In genomic region chr19:1254081-1254527, GRCh38 we compare ENCODE assay signal across 9 cellular contexts. TPM values are rescaled to one million over a fixed set of nuclear protein-coding genes. Genes with fewer than 3 reads are reported as not detected.
A peak's percentile ranks its signal among the peaks of the same experiment; 100 is the strongest.
DNase-seq lines count a peak whose midpoint lies in the region; ATAC-seq and TF ChIP-seq lines count a peak whose summit lies in the region.
"Had no signal": no experiment of that assay in that cellular context is flagged by ENCODE, and none has a peak within 500 bp of the region (broad histone marks: within the 10 kb centered on the region; RNA-seq: fewer than 3 reads in every experiment).

No MANE protein-coding gene starts in this region.

- H3K4me3 ChIP-seq in HCT116 (replicated peaks in 1 of 2; ENCODE audit: low read depth in 1 of 2, low read length in 2 of 2) = no peak overlapping the region

- RAD21 ChIA-PET in HCT116 (lab: Charles Lee; ENCODE audit: low non-redundant PET in 1 of 2, low total read pairs in 2 of 2, uncharacterized antibody in 2 of 2, unreplicated experiment in 2 of 2) = interaction anchor here in 1 of 2 experiments (1.5 kb wide), 1 partner anchor 12 kb away, joined by 12 read pairs; no protein-coding TSS in a partner anchor

- H3K27me3 ChIP-seq in HCT116 (ENCODE audit: insufficient read depth, low read length) = no peaks in the 10 kb centered on the region

- peaks cover 30 to 54% of the 10 kb centered on the region in 2 experiments for H3K36me3 ChIP-seq in HCT116 (ENCODE audit: control insufficient read depth in 1 of 2, insufficient read depth in 2 of 2, low read length in 2 of 2)

- no peaks in the 10 kb centered on the region for H3K9me2 ChIP-seq in HCT116 (ENCODE audit: insufficient read depth)

- H3K9me3 ChIP-seq in HCT116 (ENCODE audit: control insufficient read depth in 1 of 2, insufficient read depth in 1 of 2, low read depth in 1 of 2, low read length in 2 of 2) = no peaks in the 10 kb centered on the region

- no peak for TF ChIP-seq POLR2A in HCT116 (IDR thresholded peaks at IDR 0.05; ENCODE audit: borderline replicate concordance, extremely low read depth, insufficient read depth, insufficient read length)

- peaks cover 3% of the 10 kb centered on the region; the same call in 1 of the 2 replicates for H4K20me1 ChIP-seq in HCT116 (ENCODE audit: insufficient read depth)

- peaks cover 28 to 80% of the 10 kb centered on the region in 2 experiments for H3K4me1 ChIP-seq in HCT116 (ENCODE audit: control insufficient read depth in 1 of 2, insufficient read depth in 2 of 2, low read length in 2 of 2)

- DNase-seq in HCT116 (ENCODE audit: low read depth, low spot score) (no peak), anterior cingulate cortex (lab: John Stamatoyannopoulos, UW) (peak in 34 of 58 donors; percentile 9 to 81 (median 53)), iris pigment epithelial cell (ENCODE audit: low read depth) (peak; percentile 21), inferior parietal cortex (ENCODE audit: extremely low spot score) (no peak), NCI-H1417 (lab: John Stamatoyannopoulos, UW) (no peak), GM10248 (ENCODE audit: extremely low spot score) (no peak)
- DNase-seq in stimulated activated effector memory CD8-positive, alpha-beta T cell treated with anti-CD3 and anti-CD28 coated beads, Interleukin-12 subunit alpha, Interleukin-12 subunit beta, amount 100 ng/mL, for 72 hours (ENCODE audit: low spot score in 2 of 2) = no peak
- DNase-seq: NCI-H82 had no signal

- peak overlapping the region; percentile 75 for H3K27ac Mint-ChIP-seq in stimulated activated effector memory CD8-positive, alpha-beta T cell treated with anti-CD3 and anti-CD28 coated beads, Interleukin-12 subunit alpha, Interleukin-12 subunit beta, amount 100 ng/mL, for 72 hours

- peak overlapping the region; percentile 90 for H3K4me3 Mint-ChIP-seq in stimulated activated effector memory CD8-positive, alpha-beta T cell treated with anti-CD3 and anti-CD28 coated beads, Interleukin-12 subunit alpha, Interleukin-12 subunit beta, amount 100 ng/mL, for 72 hours

- CTCF ChIA-PET in HCT116 (lab: Charles Lee) = interaction anchor here (2.3 kb wide), 1 partner anchor 12 kb away, joined by 16 read pairs; no protein-coding TSS in a partner anchor
- CTCF ChIA-PET in GM10248 (lab: Yijun Ruan, JAX) = interaction anchor here (3.3 to 18.0 kb wide), 2 partner anchors 11 to 12 kb away, joined by 28 to 491 read pairs; partner anchors contain the start of genes ATP5F1D and CBARP

- BruUV-seq in HCT116 (replicated peaks; lab: Mats Ljungman, UMichigan) = no TSS peak

- intact Hi-C loops in HCT116 (cut with micrococcal nuclease) = no loop called here

- peak overlapping the region; percentile 91 for H3K9ac ChIP-seq in HCT116 (ENCODE audit: low read length)

- peak overlapping the region; percentile 99 for H3K27ac ChIP-seq in HCT116 (ENCODE audit: low read depth, low read length)

- no peaks in the 10 kb centered on the region for H3K9me3 Mint-ChIP-seq in stimulated activated effector memory CD8-positive, alpha-beta T cell treated with anti-CD3 and anti-CD28 coated beads, Interleukin-12 subunit alpha, Interleukin-12 subunit beta, amount 100 ng/mL, for 72 hours

- peaks cover 92% of the 10 kb centered on the region for H3K36me3 Mint-ChIP-seq in stimulated activated effector memory CD8-positive, alpha-beta T cell treated with anti-CD3 and anti-CD28 coated beads, Interleukin-12 subunit alpha, Interleukin-12 subunit beta, amount 100 ng/mL, for 72 hours

- H3K4me1 Mint-ChIP-seq in stimulated activated effector memory CD8-positive, alpha-beta T cell treated with anti-CD3 and anti-CD28 coated beads, Interleukin-12 subunit alpha, Interleukin-12 subunit beta, amount 100 ng/mL, for 72 hours = peaks cover 28% of the 10 kb centered on the region

- POLR2A ChIA-PET in HCT116 (lab: Charles Lee) (interaction anchor here (1.6 to 3.5 kb wide), 3 partner anchors 10 to 15 kb away, joined by 5 to 40 read pairs (median 29); partner anchors contain the start of gene CIRBP), GM10248 (lab: Yijun Ruan, JAX) (no interaction called here)

- H3K4me2 ChIP-seq in HCT116 (ENCODE audit: low read length) = no peak overlapping the region

- ATAC-seq in HCT116 (no peak), GM21717 (IDR thresholded peaks at IDR 0.05; ENCODE audit: unreplicated experiment) (no peak)
- ATAC-seq in stimulated activated effector memory CD8-positive, alpha-beta T cell treated with anti-CD3 and anti-CD28 coated beads, Interleukin-12 subunit alpha, Interleukin-12 subunit beta, amount 100 ng/mL, for 72 hours = no peak

- TF ChIP-seq CTCF in HCT116 (IDR thresholded peaks at IDR 0.05 in 2 of 3, conservative IDR thresholded peaks at IDR 0.05 in 1 of 3; ENCODE audit: borderline replicate concordance in 1 of 3, insufficient read depth in 1 of 3, low read depth in 2 of 3, low read length in 2 of 3) = no peak
- no peak for TF ChIP-seq CTCF in GM10248 (IDR thresholded peaks at IDR 0.05; ENCODE audit: control extremely low read depth, extremely low read depth, low read depth, missing control alignments)

- TF ChIP-seq RAD21 in HCT116 (IDR thresholded peaks at IDR 0.05; ENCODE audit: low read depth) = no peak

- H2AFZ ChIP-seq in HCT116 (ENCODE audit: low read depth, low read length, poor library complexity, severe bottlenecking) = no peak overlapping the region

- H3K79me2 ChIP-seq in HCT116 (ENCODE audit: insufficient read depth, low read length) = peaks cover 81% of the 10 kb centered on the region

TF ChIP-seq in HCT116, 20 proteins besides CTCF, POLR2A, EP300 and RAD21:
- TF ChIP-seq MAX (IDR thresholded peaks at IDR 0.05) (no peak), EZH2 (IDR thresholded peaks at IDR 0.05) (no peak), TCF7L2 (IDR thresholded peaks at IDR 0.05; ENCODE audit: borderline replicate concordance, extremely low read depth, insufficient read depth, insufficient read length) (no peak), POLR2AphosphoS5 (IDR thresholded peaks at IDR 0.05; ENCODE audit: low read depth, low read length) (no peak; the same call in 1 of the 2 replicates), SP1 (IDR thresholded peaks at IDR 0.05; ENCODE audit: low read depth) (no peak), FOSL1 (IDR thresholded peaks at IDR 0.05; ENCODE audit: low read depth) (no peak), CBX3 (IDR thresholded peaks at IDR 0.05; ENCODE audit: low read depth) (no peak), JUND (IDR thresholded peaks at IDR 0.05) (no peak), CEBPB (IDR thresholded peaks at IDR 0.05; ENCODE audit: low read depth) (no peak)

RNA-seq across cellular contexts. Expression of gene MIDN, which starts 5.7 kb away (rescaled TPM):
- total RNA-seq in HCT116 (2021; ENCODE audit: unreplicated experiment) = 146 TPM
- polyA plus RNA-seq in HCT116 (2012) = 63.2 and 79.4 TPM in 2 replicates

RNA-seq across cellular contexts. Expression of gene ATP5F1D, which starts 12.6 kb away (rescaled TPM):
- 428 TPM for total RNA-seq in HCT116 (2021; ENCODE audit: unreplicated experiment)
- 468 and 508 TPM in 2 replicates for polyA plus RNA-seq in HCT116 (2012)

RNA-seq across cellular contexts. Expression of gene CIRBP, which starts 15.0 kb away (rescaled TPM):
- 276 TPM for total RNA-seq in HCT116 (2021; ENCODE audit: unreplicated experiment)
- polyA plus RNA-seq in HCT116 (2012) = 398 and 405 TPM in 2 replicates

RNA-seq across cellular contexts. Expression of gene CBARP, which starts 16.3 kb away (rescaled TPM):
- total RNA-seq in HCT116 (2021; ENCODE audit: unreplicated experiment) = 23.8 TPM
- 11.1 and 11.8 TPM in 2 replicates for polyA plus RNA-seq in HCT116 (2012)

RNA-seq across cellular contexts. Expression of gene FAM174C, which starts 21.2 kb away (rescaled TPM):
- total RNA-seq in HCT116 (2021; ENCODE audit: unreplicated experiment) = 77.1 TPM
- polyA plus RNA-seq in HCT116 (2012) = 87.0 and 88.0 TPM in 2 replicates

Comparison
In these comparisons a context has a peak if more than half of its experiments do, and no peak if none do; other contexts are left out.
1. DNase-seq: peak in anterior cingulate cortex (34 of 58) and iris pigment epithelial cell (single experiment); none in HCT116 (single experiment), stimulated activated effector memory CD8-positive, alpha-beta T cell treated with anti-CD3 and anti-CD28 coated beads, Interleukin-12 subunit alpha, Interleukin-12 subunit beta, amount 100 ng/mL, for 72 hours (0 of 2), inferior parietal cortex (single experiment), NCI-H1417 (0 of 3) and GM10248 (single experiment).